ENCODE assay signal across 15 cellular contexts in genomic region chr4:41880022-41880837, GRCh38. TPM values are rescaled to one million over a fixed set of nuclear protein-coding genes. Genes with fewer than 3 reads are reported as not detected.
DNase-seq lines count a peak whose midpoint lies in the region; ATAC-seq and TF ChIP-seq lines count a peak whose summit lies in the region.
"Had no signal": no experiment of that assay in that cellular context is flagged by ENCODE, and none has a peak within 500 bp of the region (broad histone marks: within the 10 kb centered on the region; RNA-seq: fewer than 3 reads in every experiment).

No MANE protein-coding gene starts in this region.

- no peaks in the 10 kb centered on the region for H3K9me3 Mint-ChIP-seq in activated T-cell treated with anti-CD3 and anti-CD28 coated beads, Interleukin-2, amount 50 U/mL, for 72 hours

- no peaks in the 10 kb centered on the region for H3K36me3 ChIP-seq in RWPE2 (ENCODE audit: low read depth)
- H3K36me3 ChIP-seq: adrenal gland, esophagus squamous epithelium had no signal

- no peaks in the 10 kb centered on the region for H3K36me3 Mint-ChIP-seq in activated T-cell treated with anti-CD3 and anti-CD28 coated beads, Interleukin-2, amount 50 U/mL, for 72 hours (ENCODE audit: insufficient read depth in 2 of 2)

- H3K27ac Mint-ChIP-seq in activated T-cell treated with anti-CD3 and anti-CD28 coated beads, Interleukin-2, amount 50 U/mL, for 72 hours = peak overlapping the region; percentile 54

- no peaks in the 10 kb centered on the region for H3K9me3 ChIP-seq in RWPE2 (ENCODE audit: severe bottlenecking)
- H3K9me3 ChIP-seq in iPS-18c (ENCODE audit: control insufficient read depth, insufficient read depth, low read length) = peaks cover 2% of the 10 kb centered on the region
- H3K9me3 ChIP-seq: adrenal gland, esophagus squamous epithelium had no signal

- peak overlapping the region in 1 of 2 donors; percentile 78 for H3K4me3 Mint-ChIP-seq in activated T-cell treated with anti-CD3 and anti-CD28 coated beads, Interleukin-2, amount 50 U/mL, for 72 hours

- DNase-seq in activated T-cell treated with anti-CD3 and anti-CD28 coated beads, Interleukin-2, amount 50 U/mL, for 72 hours = no peak
- DNase-seq in activated T-cell treated with anti-CD3 and anti-CD28 coated beads, Interleukin-2, amount 50 U/mL, for 1 hour = no peak
- DNase-seq in RWPE2 (ENCODE audit: low spot score) = no peak
- DNase-seq in retina = peak; percentile 61
- no peak for DNase-seq in COLO829 (ENCODE audit: low spot score)
- DNase-seq in SHP77 treated with DMSO at 0.1 percent for 48 hours (lab: John Stamatoyannopoulos, UW) = no peak
- DNase-seq: Calu3, esophagus squamous epithelium, left ventricle myocardium superior, NCI-H1694 treated with DMSO at 0.1 percent for 48 hours, occipital lobe had no signal

- H3K4me1 ChIP-seq in RWPE2 (ENCODE audit: insufficient read depth, poor library complexity, severe bottlenecking) = no peaks in the 10 kb centered on the region

- H3K27me3 ChIP-seq in RWPE2 (ENCODE audit: insufficient read depth, poor library complexity, severe bottlenecking) = peaks cover 69% of the 10 kb centered on the region

- H3K27me3 Mint-ChIP-seq in activated T-cell treated with anti-CD3 and anti-CD28 coated beads, Interleukin-2, amount 50 U/mL, for 72 hours (ENCODE audit: low read depth) = peaks cover 73% of the 10 kb centered on the region

- peaks cover 14% of the 10 kb centered on the region for H3K4me1 Mint-ChIP-seq in activated T-cell treated with anti-CD3 and anti-CD28 coated beads, Interleukin-2, amount 50 U/mL, for 72 hours (ENCODE audit: low read depth)

- no peak overlapping the region for H3K27ac ChIP-seq in RWPE2 (ENCODE audit: poor library complexity, severe bottlenecking)
- H3K27ac ChIP-seq: esophagus squamous epithelium had no signal

- ATAC-seq in activated T-cell treated with anti-CD3 and anti-CD28 coated beads, Interleukin-2, amount 50 U/mL, for 72 hours (replicated peaks in 1 of 2) = peak in 1 of 2 donors; percentile 14
- peak; percentile 17; the same call in 1 of the 3 replicates for ATAC-seq in RWPE2 (ENCODE audit: low read depth)
- ATAC-seq in HG02623 (IDR thresholded peaks at IDR 0.05; ENCODE audit: unreplicated experiment) = no peak
- ATAC-seq: HCT116, left ventricle myocardium superior had no signal

- H3K4me3 ChIP-seq in RWPE2 (ENCODE audit: severe bottlenecking) (no peak overlapping the region), iPS-18c (ENCODE audit: insufficient read depth, low read depth, low read length) (peak overlapping the region; percentile 43; the same call in 1 of the 2 replicates)

- TF ChIP-seq CTCF in RWPE2 (IDR thresholded peaks at IDR 0.05; ENCODE audit: poor library complexity, severe bottlenecking) = no peak

RNA-seq across cellular contexts. Expression of gene TMEM33, which starts 55.0 kb away (rescaled TPM):
- 10 to 100 TPM; 37.4 to 45.5 TPM for total RNA-seq in activated T-cell treated with anti-CD3 and anti-CD28 coated beads, Interleukin-2, amount 50 U/mL, for 72 hours
